ENCODE assay signal across 20 cellular contexts in the genomic region with DNA sequence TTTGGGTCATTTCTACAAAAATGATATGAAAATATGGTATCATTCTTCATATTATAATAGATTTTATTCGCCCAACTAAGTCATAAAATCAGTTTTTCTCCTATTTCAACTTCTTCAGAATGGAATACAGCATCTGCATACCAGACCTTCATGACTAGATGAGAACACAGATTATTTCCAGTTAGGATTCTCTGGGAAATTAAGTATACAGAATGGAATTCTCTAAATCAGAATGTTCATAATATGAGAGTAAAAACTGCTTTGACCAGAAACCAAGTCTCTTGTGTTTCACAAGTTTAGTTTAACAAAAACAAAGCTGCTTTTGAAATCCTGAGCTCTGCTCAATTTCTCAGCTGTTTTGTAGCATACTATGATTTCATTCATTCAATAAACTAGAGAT.
"Had no signal": no experiment of that assay in that cellular context is flagged by ENCODE, and none has a peak within 500 bp of the region (broad histone marks: within the 10 kb centered on the region; RNA-seq: fewer than 3 reads in every experiment).

No MANE protein-coding gene starts in this region.

- H3K4me3 ChIP-seq: gastrocnemius medialis, left ventricle myocardium inferior, sigmoid colon, tibial artery had no signal

- H3K9me3 ChIP-seq: gastrocnemius medialis, sigmoid colon, tibial artery had no signal

- DNase-seq: activated CD4-positive, alpha-beta memory T cell treated with anti-CD3 and anti-CD28 coated beads, Interleukin-2, amount 10 ng/mL, durations not matched to agents 7 days and 5 days; activated CD4-positive, alpha-beta T cell treated with anti-CD3 and anti-CD28 coated beads, Interleukin-2, amount 10 ng/mL, durations not matched to agents 24 days and 14 days; activated CD8-positive, alpha-beta memory T cell treated with anti-CD3 and anti-CD28 coated beads, Interleukin-2, amount 10 ng/mL, durations not matched to agents 7 days and 5 days; activated gamma-delta T cell; activated naive CD4-positive, alpha-beta T cell treated with anti-CD3 and anti-CD28 coated beads, Interleukin-2, amount 50 U/mL, for 16 hours; activated naive CD8-positive, alpha-beta T cell treated with anti-CD3 and anti-CD28 coated beads, Interleukin-2, amount 50 U/mL, for 24 hours; activated T-cell treated with anti-CD3 and anti-CD28 coated beads for 4 hours; anterior cingulate cortex; effector CD4-positive, alpha-beta T cell; erythroblast; gastrocnemius medialis; hippocampal formation; left ventricle myocardium inferior; naive thymus-derived CD4-positive, alpha-beta T cell; retina; sigmoid colon; stimulated activated CD4-positive, alpha-beta T cell treated with anti-CD3 and anti-CD28 coated beads, Interleukin-4, amount 100 ng/mL, for 1 hour; stimulated activated naive CD8-positive, alpha-beta T cell treated with anti-CD3 and anti-CD28 coated beads, Interleukin-15, Interleukin-2, amounts not matched to agents 100 U/mL and 50 U/mL, for 24 hours; T-helper 2 cell; tibial artery had no signal

- H3K27ac ChIP-seq: gastrocnemius medialis, left ventricle myocardium inferior, sigmoid colon, tibial artery had no signal

- H3K4me1 ChIP-seq: gastrocnemius medialis, left ventricle myocardium inferior, sigmoid colon, tibial artery had no signal

- H3K36me3 ChIP-seq: gastrocnemius medialis, left ventricle myocardium inferior, sigmoid colon, tibial artery had no signal

- H3K27me3 ChIP-seq: gastrocnemius medialis, sigmoid colon, tibial artery had no signal

- ATAC-seq: activated CD8-positive, alpha-beta memory T cell treated with anti-CD3 and anti-CD28 coated beads, Interleukin-2, amount 10 ng/mL, durations not matched to agents 7 days and 5 days; activated naive CD8-positive, alpha-beta T cell treated with anti-CD3 and anti-CD28 coated beads, Interleukin-2, amount 50 U/mL, for 24 hours; gastrocnemius medialis; naive thymus-derived CD4-positive, alpha-beta T cell; stimulated activated naive CD8-positive, alpha-beta T cell treated with anti-CD3 and anti-CD28 coated beads, Interleukin-15, Interleukin-2, amounts not matched to agents 100 U/mL and 50 U/mL, for 24 hours had no signal
